ENCODE assay signal across 26 cellular contexts in genomic region chr12:52766351-52767019, GRCh38. TPM values are rescaled to one million over a fixed set of nuclear protein-coding genes. Genes with fewer than 3 reads are reported as not detected.
A peak's percentile ranks its signal among the peaks of the same experiment; 100 is the strongest.
DNase-seq lines count a peak whose midpoint lies in the region; TF ChIP-seq lines count a peak whose summit lies in the region.
"Had no signal": no experiment of that assay in that cellular context is flagged by ENCODE, and none has a peak within 500 bp of the region (broad histone marks: within the 10 kb centered on the region; RNA-seq: fewer than 3 reads in every experiment).

No MANE protein-coding gene starts in this region.

- peak overlapping the region; percentile 6 for H3K4me3 Mint-ChIP-seq in nephron progenitor cell
- H3K4me3 Mint-ChIP-seq: CD14-positive monocyte; CD4-positive, alpha-beta memory T cell; CD4-positive, CD25-positive, alpha-beta regulatory T cell; CD8-positive, alpha-beta memory T cell had no signal

- H3K9me3 Mint-ChIP-seq in nephron progenitor cell: peaks cover 18% of the 10 kb centered on the region

- no peaks in the 10 kb centered on the region for H3K36me3 ChIP-seq in SJSA1
- H3K36me3 ChIP-seq: BE2C, BLaER1 had no signal

- DNase-seq in NCI-H524 (lab: John Stamatoyannopoulos, UW): peak; percentile 38 to 84
- no peak for DNase-seq in NCI-H524 treated with DMSO at 0.1 percent for 48 hours (lab: John Stamatoyannopoulos, UW)
- DNase-seq in SJSA1 (ENCODE audit: low read depth in 1 of 2, low spot score in 2 of 2): peak; percentile 78 to 91
- DNase-seq in nephron progenitor cell: no peak
- DNase-seq in NCI-H1417 treated with DMSO at 0.1 percent for 48 hours (lab: John Stamatoyannopoulos, UW): no peak
- DNase-seq: 8988T; ACHN; BE2C; C1 segment of cervical spinal cord; CD4-positive, alpha-beta memory T cell; CD4-positive, CD25-positive, alpha-beta regulatory T cell; CD8-positive, alpha-beta memory T cell; COR-L47; DMS 273 treated with DMSO at 0.1 percent for 48 hours; DMS153; DMS53; DMS79; DND-41; EL; GDM1 had no signal

- H3K27ac ChIP-seq in SJSA1: no peak overlapping the region
- H3K27ac ChIP-seq: BLaER1 had no signal

- peaks cover 79% of the 10 kb centered on the region for H3K27me3 ChIP-seq in SJSA1 (replicated peaks)
- H3K27me3 ChIP-seq: BE2C, BLaER1 had no signal

- H3K27ac Mint-ChIP-seq in nephron progenitor cell: peak overlapping the region; percentile 95
- H3K27ac Mint-ChIP-seq: CD14-positive monocyte; CD4-positive, alpha-beta memory T cell; CD4-positive, CD25-positive, alpha-beta regulatory T cell had no signal

- peaks cover 6% of the 10 kb centered on the region for H3K27me3 Mint-ChIP-seq in nephron progenitor cell (ENCODE audit: low read depth, poor library complexity)
- H3K27me3 Mint-ChIP-seq: CD4-positive, CD25-positive, alpha-beta regulatory T cell had no signal

- H3K4me1 Mint-ChIP-seq in nephron progenitor cell: peaks cover 29% of the 10 kb centered on the region
- H3K4me1 Mint-ChIP-seq: CD14-positive monocyte; CD4-positive, alpha-beta memory T cell; CD8-positive, alpha-beta memory T cell had no signal

- H3K9me3 ChIP-seq in SJSA1 (replicated peaks): peaks cover 40% of the 10 kb centered on the region
- H3K9me3 ChIP-seq: BE2C had no signal

- TF ChIP-seq CTCF in nephron progenitor cell (IDR thresholded peaks at IDR 0.05): no peak

- no peak overlapping the region for H3K4me3 ChIP-seq in SJSA1
- H3K4me3 ChIP-seq: BLaER1, GM12878 had no signal

- no peaks in the 10 kb centered on the region for H3K4me1 ChIP-seq in SJSA1 (replicated peaks)
- H3K4me1 ChIP-seq: BE2C, BLaER1 had no signal

- H3K36me3 Mint-ChIP-seq in nephron progenitor cell (ENCODE audit: low read depth): no peaks in the 10 kb centered on the region
- H3K36me3 Mint-ChIP-seq: CD14-positive monocyte; CD4-positive, alpha-beta memory T cell; CD4-positive, CD25-positive, alpha-beta regulatory T cell; CD8-positive, alpha-beta memory T cell had no signal

RNA-seq across cellular contexts. Expression of gene KRT76, which starts 10.7 kb away (rescaled TPM):
- 0.21 TPM in 1 of 2 replicates, not detected in the other for total RNA-seq in SJSA1 (2014; rRNA removed; shearing (Covaris generic))
- total RNA-seq: A673; CD4-positive, alpha-beta memory T cell; CD4-positive, CD25-positive, alpha-beta regulatory T cell; CD8-positive, alpha-beta memory T cell; Daoy; G401; GM12878 had no signal

RNA-seq across cellular contexts. Expression of gene KRT3, which starts 29.4 kb away (rescaled TPM):
- 0.08 TPM in 1 of 2 replicates, not detected in the other for total RNA-seq in SJSA1 (2014; rRNA removed; shearing (Covaris generic))
- total RNA-seq: A673; CD4-positive, alpha-beta memory T cell; CD4-positive, CD25-positive, alpha-beta regulatory T cell; CD8-positive, alpha-beta memory T cell; Daoy; G401; GM12878 had no signal

RNA-seq across cellular contexts. Expression of gene KRT4, which starts 47.4 kb away (rescaled TPM):
- not detected in 2 replicates for total RNA-seq in SJSA1 (2014; rRNA removed; shearing (Covaris generic))
- total RNA-seq: A673; CD4-positive, alpha-beta memory T cell; CD4-positive, CD25-positive, alpha-beta regulatory T cell; CD8-positive, alpha-beta memory T cell; Daoy; G401; GM12878 had no signal

Comparison
In these comparisons a context has a peak if more than half of its experiments do, and no peak if none do; other contexts are left out.
1. DNase-seq: peak in NCI-H524 (2 of 2) and SJSA1 (2 of 2); none in NCI-H524 treated with DMSO at 0.1 percent for 48 hours (single experiment), nephron progenitor cell (single experiment) and NCI-H1417 treated with DMSO at 0.1 percent for 48 hours (single experiment).